ENCODE assay signal across 1 cellular context in the genomic region with DNA sequence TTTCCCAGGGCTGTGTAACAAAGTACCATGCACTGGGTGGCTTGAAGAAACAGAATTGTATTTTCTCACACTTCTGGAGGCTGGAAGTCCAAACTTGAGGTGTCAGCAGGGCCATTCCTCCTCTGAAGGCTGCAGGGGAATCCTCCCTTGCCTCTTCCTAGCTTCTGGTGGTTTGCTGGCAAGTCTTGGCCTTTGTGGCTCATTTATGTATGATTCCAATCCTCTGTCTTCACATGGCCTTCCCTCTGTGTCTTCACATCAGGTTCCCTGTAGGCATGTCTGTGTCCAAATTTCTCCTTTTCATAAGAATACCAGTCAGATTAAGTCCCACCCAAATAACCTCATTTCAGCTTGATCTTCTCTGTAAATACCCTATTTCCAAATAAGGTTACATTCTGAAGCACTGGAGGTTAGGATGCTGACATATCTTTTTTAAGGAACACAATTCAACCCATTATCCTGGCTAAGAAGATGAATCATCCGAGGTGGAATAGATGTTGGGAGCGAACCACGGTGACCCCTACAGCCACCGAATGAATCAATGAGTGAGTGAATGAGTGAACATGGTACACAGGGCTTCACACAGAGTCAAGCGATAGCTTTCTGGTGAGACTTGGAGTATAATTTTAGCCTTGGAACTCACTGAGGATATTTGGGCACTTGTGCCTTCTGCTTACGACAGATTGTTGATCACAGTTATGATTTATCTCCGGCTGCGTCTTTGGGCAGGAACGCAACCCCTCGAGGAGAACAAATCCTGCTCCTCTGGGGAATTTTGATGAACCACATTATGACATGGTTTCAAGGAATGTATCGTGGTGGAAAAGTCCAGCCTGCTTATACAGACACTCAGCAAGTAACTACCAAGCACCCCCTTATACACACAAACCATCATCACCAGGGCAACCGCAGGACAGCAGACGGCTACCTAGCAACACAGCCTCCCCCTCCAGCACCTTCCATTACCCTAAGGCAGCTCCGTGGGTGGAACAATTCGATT.
A peak's percentile ranks its signal among the peaks of the same experiment; 100 is the strongest.
TF ChIP-seq lines count a peak whose summit lies in the region.

No MANE protein-coding gene starts in this region.

TF ChIP-seq in IMR-90, 13 proteins besides CTCF, POLR2A, EP300 and RAD21:
- TF ChIP-seq BHLHE40 (IDR thresholded peaks at IDR 0.05; ENCODE audit: low read depth, low read length), result no peak; the same call in 1 of the 2 replicates
- TF ChIP-seq, protein P1, sequence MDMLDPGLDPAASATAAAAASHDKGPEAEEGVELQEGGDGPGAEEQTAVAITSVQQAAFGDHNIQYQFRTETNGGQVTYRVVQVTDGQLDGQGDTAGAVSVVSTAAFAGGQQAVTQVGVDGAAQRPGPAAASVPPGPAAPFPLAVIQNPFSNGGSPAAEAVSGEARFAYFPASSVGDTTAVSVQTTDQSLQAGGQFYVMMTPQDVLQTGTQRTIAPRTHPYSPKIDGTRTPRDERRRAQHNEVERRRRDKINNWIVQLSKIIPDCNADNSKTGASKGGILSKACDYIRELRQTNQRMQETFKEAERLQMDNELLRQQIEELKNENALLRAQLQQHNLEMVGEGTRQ (IDR thresholded peaks at IDR 0.05; ENCODE audit: low read depth, low read length), result no peak
- TF ChIP-seq CEBPB (IDR thresholded peaks at IDR 0.05; ENCODE audit: low read depth, low read length), result peak; percentile 63; the same call in 1 of the 2 replicates
- TF ChIP-seq RFX5 (IDR thresholded peaks at IDR 0.05; ENCODE audit: low read depth, low read length), result no peak
- TF ChIP-seq MXI1 (IDR thresholded peaks at IDR 0.05; ENCODE audit: borderline replicate concordance, low read depth, low read length), result 0 out of 2 replicates have a peak, but pooled peaks have one; percentile 43
- 0 out of 2 replicates have a peak, but pooled peaks have one; percentile 30 for TF ChIP-seq NFE2L2 (IDR thresholded peaks at IDR 0.05; ENCODE audit: low read depth, low read length)
- peak; percentile 68 for TF ChIP-seq MAFK (IDR thresholded peaks at IDR 0.05; ENCODE audit: low read depth, low read length)
- TF ChIP-seq MAZ (IDR thresholded peaks at IDR 0.05; ENCODE audit: borderline replicate concordance, low read depth, low read length), result peak; percentile 63
- TF ChIP-seq FOS (IDR thresholded peaks at IDR 0.05; ENCODE audit: low read depth, low read length), result peak; percentile 90
- no peak for TF ChIP-seq SMC3 (IDR thresholded peaks at IDR 0.05; ENCODE audit: low read depth, low read length)
- peak; percentile 78; the same call in 1 of the 2 replicates for TF ChIP-seq CHD1 (IDR thresholded peaks at IDR 0.05; ENCODE audit: low read depth, low read length)
- peak; percentile 39 for TF ChIP-seq RCOR1 (IDR thresholded peaks at IDR 0.05; ENCODE audit: insufficient replicate concordance, low read length)
